Comparison of ENCODE assay signal across 1 cellular context in genomic region chr1:160108888-160109662, GRCh38.
TF ChIP-seq lines count a peak whose summit lies in the region.

No MANE protein-coding gene starts in this region.

TF ChIP-seq in H1, 55 proteins besides CTCF, POLR2A, EP300 and RAD21:
- TF ChIP-seq KDM5A (IDR thresholded peaks at IDR 0.05; ENCODE audit: low read length) (no peak), RNF2 (IDR thresholded peaks at IDR 0.05; ENCODE audit: borderline replicate concordance, low read depth, low read length, missing control alignments, poor library complexity, severe bottlenecking) (no peak), YY1 (IDR thresholded peaks at IDR 0.05; ENCODE audit: low read depth, low read length) (no peak), SRF (IDR thresholded peaks at IDR 0.05; ENCODE audit: low read depth, low read length) (no peak), SIN3A (conservative IDR thresholded peaks at IDR 0.05 in 1 of 2, IDR thresholded peaks at IDR 0.05 in 1 of 2; ENCODE audit: low read depth in 1 of 2, low read length in 2 of 2) (no peak), ZNF274 (IDR thresholded peaks at IDR 0.05; ENCODE audit: borderline replicate concordance, extremely low read depth, low read length) (no peak), PHF8 (conservative IDR thresholded peaks at IDR 0.05; ENCODE audit: low read depth, low read length) (no peak), BACH1 (IDR thresholded peaks at IDR 0.05; ENCODE audit: low read length) (no peak), JUN (IDR thresholded peaks at IDR 0.05; ENCODE audit: low read depth, low read length) (no peak), JUND (IDR thresholded peaks at IDR 0.05; ENCODE audit: low read length) (peak; percentile 64; the same call in 1 of the 2 replicates), CHD1 (IDR thresholded peaks at IDR 0.05; ENCODE audit: low read depth, low read length) (no peak), RBBP5 (IDR thresholded peaks at IDR 0.05; ENCODE audit: borderline replicate concordance, low read depth, low read length) (no peak), SAP30 (IDR thresholded peaks at IDR 0.05; ENCODE audit: insufficient read depth, insufficient replicate concordance, low read length) (no peak), BCL11A (IDR thresholded peaks at IDR 0.05; ENCODE audit: low read depth in 2 of 2, low read length in 2 of 2) (no peak), CHD2 (IDR thresholded peaks at IDR 0.05; ENCODE audit: low read length) (no peak), HDAC2 (IDR thresholded peaks at IDR 0.05; ENCODE audit: borderline replicate concordance in 1 of 2, low read depth in 2 of 2, low read length in 2 of 2) (0 out of 4 replicates have a peak, but pooled peaks of 1 of the 2 experiments have one; percentile 49), MAFK (IDR thresholded peaks at IDR 0.05; ENCODE audit: low read depth, low read length) (no peak), CTBP2 (IDR thresholded peaks at IDR 0.05; ENCODE audit: borderline replicate concordance, insufficient read depth, insufficient read length, low read length) (peak; percentile 43), CBX8 (IDR thresholded peaks at IDR 0.05; ENCODE audit: borderline replicate concordance, low read depth, low read length) (no peak), POU5F1 (IDR thresholded peaks at IDR 0.05; ENCODE audit: low read depth, low read length) (no peak), CEBPB (IDR thresholded peaks at IDR 0.05; ENCODE audit: low read depth, low read length) (peak; percentile 95), MAX (IDR thresholded peaks at IDR 0.05) (peak; percentile 95), TCF12 (IDR thresholded peaks at IDR 0.05; ENCODE audit: low read depth, low read length) (peak; percentile 50; the same call in 1 of the 2 replicates), FOSL1 (IDR thresholded peaks at IDR 0.05; ENCODE audit: insufficient read depth, low read depth, low read length) (no peak), RXRA (IDR thresholded peaks at IDR 0.05; ENCODE audit: insufficient read depth, low read depth, low read length) (no peak), NANOG (IDR thresholded peaks at IDR 0.05; ENCODE audit: insufficient read depth, low read depth, low read length, poor library complexity, severe bottlenecking) (no peak), ATF3 (IDR thresholded peaks at IDR 0.05; ENCODE audit: insufficient read depth, low read depth, low read length) (0 out of 2 replicates have a peak, but pooled peaks have one; percentile 21), BRCA1 (IDR thresholded peaks at IDR 0.05; ENCODE audit: low read depth, low read length) (no peak), E2F6 (IDR thresholded peaks at IDR 0.05) (0 out of 2 replicates have a peak, but pooled peaks have one; percentile 55), TEAD4 (IDR thresholded peaks at IDR 0.05; ENCODE audit: low read depth, low read length) (peak; percentile 88), SP1 (IDR thresholded peaks at IDR 0.05; ENCODE audit: low read depth, low read length) (no peak), SP4 (IDR thresholded peaks at IDR 0.05; ENCODE audit: low read length) (no peak), CREB1 (IDR thresholded peaks at IDR 0.05) (no peak), KDM1A (IDR thresholded peaks at IDR 0.05; ENCODE audit: borderline replicate concordance, low read length) (peak; percentile 4; the same call in 1 of the 2 replicates), SIRT6 (IDR thresholded peaks at IDR 0.05; ENCODE audit: low read length) (no peak), RFX5 (IDR thresholded peaks at IDR 0.05; ENCODE audit: borderline replicate concordance, low read depth, low read length) (no peak), GABPA (IDR thresholded peaks at IDR 0.05; ENCODE audit: borderline replicate concordance, insufficient read depth, low read length) (no peak), TBP (IDR thresholded peaks at IDR 0.05; ENCODE audit: low read depth, low read length) (no peak)
- TF ChIP-seq, protein P1, sequence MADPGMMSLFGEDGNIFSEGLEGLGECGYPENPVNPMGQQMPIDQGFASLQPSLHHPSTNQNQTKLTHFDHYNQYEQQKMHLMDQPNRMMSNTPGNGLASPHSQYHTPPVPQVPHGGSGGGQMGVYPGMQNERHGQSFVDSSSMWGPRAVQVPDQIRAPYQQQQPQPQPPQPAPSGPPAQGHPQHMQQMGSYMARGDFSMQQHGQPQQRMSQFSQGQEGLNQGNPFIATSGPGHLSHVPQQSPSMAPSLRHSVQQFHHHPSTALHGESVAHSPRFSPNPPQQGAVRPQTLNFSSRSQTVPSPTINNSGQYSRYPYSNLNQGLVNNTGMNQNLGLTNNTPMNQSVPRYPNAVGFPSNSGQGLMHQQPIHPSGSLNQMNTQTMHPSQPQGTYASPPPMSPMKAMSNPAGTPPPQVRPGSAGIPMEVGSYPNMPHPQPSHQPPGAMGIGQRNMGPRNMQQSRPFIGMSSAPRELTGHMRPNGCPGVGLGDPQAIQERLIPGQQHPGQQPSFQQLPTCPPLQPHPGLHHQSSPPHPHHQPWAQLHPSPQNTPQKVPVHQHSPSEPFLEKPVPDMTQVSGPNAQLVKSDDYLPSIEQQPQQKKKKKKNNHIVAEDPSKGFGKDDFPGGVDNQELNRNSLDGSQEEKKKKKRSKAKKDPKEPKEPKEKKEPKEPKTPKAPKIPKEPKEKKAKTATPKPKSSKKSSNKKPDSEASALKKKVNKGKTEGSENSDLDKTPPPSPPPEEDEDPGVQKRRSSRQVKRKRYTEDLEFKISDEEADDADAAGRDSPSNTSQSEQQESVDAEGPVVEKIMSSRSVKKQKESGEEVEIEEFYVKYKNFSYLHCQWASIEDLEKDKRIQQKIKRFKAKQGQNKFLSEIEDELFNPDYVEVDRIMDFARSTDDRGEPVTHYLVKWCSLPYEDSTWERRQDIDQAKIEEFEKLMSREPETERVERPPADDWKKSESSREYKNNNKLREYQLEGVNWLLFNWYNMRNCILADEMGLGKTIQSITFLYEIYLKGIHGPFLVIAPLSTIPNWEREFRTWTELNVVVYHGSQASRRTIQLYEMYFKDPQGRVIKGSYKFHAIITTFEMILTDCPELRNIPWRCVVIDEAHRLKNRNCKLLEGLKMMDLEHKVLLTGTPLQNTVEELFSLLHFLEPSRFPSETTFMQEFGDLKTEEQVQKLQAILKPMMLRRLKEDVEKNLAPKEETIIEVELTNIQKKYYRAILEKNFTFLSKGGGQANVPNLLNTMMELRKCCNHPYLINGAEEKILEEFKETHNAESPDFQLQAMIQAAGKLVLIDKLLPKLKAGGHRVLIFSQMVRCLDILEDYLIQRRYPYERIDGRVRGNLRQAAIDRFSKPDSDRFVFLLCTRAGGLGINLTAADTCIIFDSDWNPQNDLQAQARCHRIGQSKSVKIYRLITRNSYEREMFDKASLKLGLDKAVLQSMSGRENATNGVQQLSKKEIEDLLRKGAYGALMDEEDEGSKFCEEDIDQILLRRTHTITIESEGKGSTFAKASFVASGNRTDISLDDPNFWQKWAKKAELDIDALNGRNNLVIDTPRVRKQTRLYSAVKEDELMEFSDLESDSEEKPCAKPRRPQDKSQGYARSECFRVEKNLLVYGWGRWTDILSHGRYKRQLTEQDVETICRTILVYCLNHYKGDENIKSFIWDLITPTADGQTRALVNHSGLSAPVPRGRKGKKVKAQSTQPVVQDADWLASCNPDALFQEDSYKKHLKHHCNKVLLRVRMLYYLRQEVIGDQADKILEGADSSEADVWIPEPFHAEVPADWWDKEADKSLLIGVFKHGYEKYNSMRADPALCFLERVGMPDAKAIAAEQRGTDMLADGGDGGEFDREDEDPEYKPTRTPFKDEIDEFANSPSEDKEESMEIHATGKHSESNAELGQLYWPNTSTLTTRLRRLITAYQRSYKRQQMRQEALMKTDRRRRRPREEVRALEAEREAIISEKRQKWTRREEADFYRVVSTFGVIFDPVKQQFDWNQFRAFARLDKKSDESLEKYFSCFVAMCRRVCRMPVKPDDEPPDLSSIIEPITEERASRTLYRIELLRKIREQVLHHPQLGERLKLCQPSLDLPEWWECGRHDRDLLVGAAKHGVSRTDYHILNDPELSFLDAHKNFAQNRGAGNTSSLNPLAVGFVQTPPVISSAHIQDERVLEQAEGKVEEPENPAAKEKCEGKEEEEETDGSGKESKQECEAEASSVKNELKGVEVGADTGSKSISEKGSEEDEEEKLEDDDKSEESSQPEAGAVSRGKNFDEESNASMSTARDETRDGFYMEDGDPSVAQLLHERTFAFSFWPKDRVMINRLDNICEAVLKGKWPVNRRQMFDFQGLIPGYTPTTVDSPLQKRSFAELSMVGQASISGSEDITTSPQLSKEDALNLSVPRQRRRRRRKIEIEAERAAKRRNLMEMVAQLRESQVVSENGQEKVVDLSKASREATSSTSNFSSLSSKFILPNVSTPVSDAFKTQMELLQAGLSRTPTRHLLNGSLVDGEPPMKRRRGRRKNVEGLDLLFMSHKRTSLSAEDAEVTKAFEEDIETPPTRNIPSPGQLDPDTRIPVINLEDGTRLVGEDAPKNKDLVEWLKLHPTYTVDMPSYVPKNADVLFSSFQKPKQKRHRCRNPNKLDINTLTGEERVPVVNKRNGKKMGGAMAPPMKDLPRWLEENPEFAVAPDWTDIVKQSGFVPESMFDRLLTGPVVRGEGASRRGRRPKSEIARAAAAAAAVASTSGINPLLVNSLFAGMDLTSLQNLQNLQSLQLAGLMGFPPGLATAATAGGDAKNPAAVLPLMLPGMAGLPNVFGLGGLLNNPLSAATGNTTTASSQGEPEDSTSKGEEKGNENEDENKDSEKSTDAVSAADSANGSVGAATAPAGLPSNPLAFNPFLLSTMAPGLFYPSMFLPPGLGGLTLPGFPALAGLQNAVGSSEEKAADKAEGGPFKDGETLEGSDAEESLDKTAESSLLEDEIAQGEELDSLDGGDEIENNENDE (IDR thresholded peaks at IDR 0.05; ENCODE audit: insufficient replicate concordance, low read length), result no peak
- TF ChIP-seq, protein P2, sequence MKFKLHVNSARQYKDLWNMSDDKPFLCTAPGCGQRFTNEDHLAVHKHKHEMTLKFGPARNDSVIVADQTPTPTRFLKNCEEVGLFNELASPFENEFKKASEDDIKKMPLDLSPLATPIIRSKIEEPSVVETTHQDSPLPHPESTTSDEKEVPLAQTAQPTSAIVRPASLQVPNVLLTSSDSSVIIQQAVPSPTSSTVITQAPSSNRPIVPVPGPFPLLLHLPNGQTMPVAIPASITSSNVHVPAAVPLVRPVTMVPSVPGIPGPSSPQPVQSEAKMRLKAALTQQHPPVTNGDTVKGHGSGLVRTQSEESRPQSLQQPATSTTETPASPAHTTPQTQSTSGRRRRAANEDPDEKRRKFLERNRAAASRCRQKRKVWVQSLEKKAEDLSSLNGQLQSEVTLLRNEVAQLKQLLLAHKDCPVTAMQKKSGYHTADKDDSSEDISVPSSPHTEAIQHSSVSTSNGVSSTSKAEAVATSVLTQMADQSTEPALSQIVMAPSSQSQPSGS (IDR thresholded peaks at IDR 0.05; ENCODE audit: low read length), result 0 out of 2 replicates have a peak, but pooled peaks have one; percentile 68
TF ChIP-seq in H1: peak in this region for 11.
